10 cellular contexts compared by ENCODE assay signal in the genomic region with DNA sequence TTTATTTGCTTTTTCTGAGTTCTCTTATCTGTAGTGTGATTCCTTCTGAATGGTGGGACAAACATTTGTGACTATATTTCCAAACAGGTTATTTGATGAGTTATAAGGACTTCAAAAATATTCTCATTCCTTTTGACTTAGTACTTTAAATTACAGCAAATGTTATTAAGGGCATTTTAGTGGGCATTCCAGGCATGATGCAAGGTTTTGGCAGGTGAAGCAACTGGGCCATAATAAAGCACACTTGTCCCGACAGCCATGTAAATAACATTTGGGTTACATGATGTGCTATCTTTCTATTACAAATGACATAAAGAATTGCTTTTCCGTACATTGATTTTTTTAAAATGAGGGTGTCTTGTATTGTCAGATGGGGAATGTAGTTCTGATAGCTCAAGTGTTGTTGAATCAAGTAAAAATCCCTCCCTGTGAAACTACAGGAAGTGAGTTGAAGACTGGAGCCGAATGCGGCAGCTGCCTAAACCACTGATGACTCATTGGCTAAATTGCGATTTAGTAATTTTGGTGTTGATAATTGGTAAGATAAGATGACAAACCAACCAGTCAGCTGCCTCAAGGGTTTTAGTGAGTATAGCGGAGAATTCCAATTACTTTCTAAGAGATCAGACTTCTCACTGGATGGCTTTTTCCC.
DNase-seq lines count a peak whose midpoint lies in the region; ATAC-seq and TF ChIP-seq lines count a peak whose summit lies in the region.
"Had no signal": no experiment of that assay in that cellular context is flagged by ENCODE, and none has a peak within 500 bp of the region (broad histone marks: within the 10 kb centered on the region; RNA-seq: fewer than 3 reads in every experiment).

No MANE protein-coding gene starts in this region.

- TF ChIP-seq POLR2A in body of pancreas (IDR thresholded peaks at IDR 0.05), result no peak

- in situ Hi-C loops in mammary epithelial cell (cut with MboI; ENCODE audit: low sequenced_read_pairs in 2 of 2), result no loop called here

- TSS peak; percentile 61 for BruUV-seq in mammary epithelial cell (replicated peaks; lab: Mats Ljungman, UMichigan)

- no peaks in the 10 kb centered on the region for H3K36me3 Mint-ChIP-seq in activated CD4-positive, alpha-beta memory T cell treated with anti-CD3 and anti-CD28 coated beads, Interleukin-2, amount 10 ng/mL, durations not matched to agents 7 days and 5 days (ENCODE audit: low read depth)
- H3K36me3 Mint-ChIP-seq in activated CD4-positive, alpha-beta memory T cell treated with anti-CD3 and anti-CD28 coated beads for 36 hours, result no peaks in the 10 kb centered on the region
- no peaks in the 10 kb centered on the region for H3K36me3 Mint-ChIP-seq in stimulated activated effector memory CD8-positive, alpha-beta T cell treated with anti-CD3 and anti-CD28 coated beads, Interleukin-12 subunit alpha, Interleukin-12 subunit beta, amount 100 ng/mL, for 72 hours

- H3K27ac ChIP-seq in mammary epithelial cell (ENCODE audit: insufficient read depth, low read depth, low read length) (peak overlapping the region; percentile 38), body of pancreas (no peak overlapping the region)

- CTCF ChIA-PET in activated CD4-positive, alpha-beta memory T cell treated with anti-CD3 and anti-CD28 coated beads, Interleukin-2, amount 10 ng/mL, durations not matched to agents 7 days and 5 days (lab: Charles Lee), result interaction anchor here (0.7 kb wide), 1 partner anchor 523 kb away, joined by 3 read pairs; no protein-coding TSS in a partner anchor
- CTCF ChIA-PET in activated CD4-positive, alpha-beta memory T cell treated with anti-CD3 and anti-CD28 coated beads for 36 hours (lab: Charles Lee), result interaction anchor here (0.6 kb wide), 1 partner anchor 748 kb away, joined by 3 read pairs; no protein-coding TSS in a partner anchor
- CTCF ChIA-PET in mammary epithelial cell (lab: Charles Lee; ENCODE audit: low non-redundant PET), result no interaction called here

- peaks cover 24% of the 10 kb centered on the region for H3K4me1 ChIP-seq in mammary epithelial cell (ENCODE audit: insufficient read depth, low read length)
- H3K4me1 ChIP-seq in body of pancreas, result no peaks in the 10 kb centered on the region

- ATAC-seq in stimulated activated effector memory CD8-positive, alpha-beta T cell treated with anti-CD3 and anti-CD28 coated beads, Interleukin-12 subunit alpha, Interleukin-12 subunit beta, amount 100 ng/mL, for 72 hours, result peak; percentile 44
- ATAC-seq in stimulated activated naive CD8-positive, alpha-beta T cell treated with anti-CD3 and anti-CD28 coated beads, Interleukin-15, amount 100 ng/mL, for 72 hours, result no peak
- no peak for ATAC-seq in body of pancreas

- TF ChIP-seq CTCF in mammary epithelial cell (conservative IDR thresholded peaks at IDR 0.05 in 1 of 2, IDR thresholded peaks at IDR 0.05 in 1 of 2; ENCODE audit: extremely low read depth in 1 of 2, insufficient read depth in 1 of 2, low read depth in 1 of 2, low read length in 2 of 2), result no peak
- TF ChIP-seq CTCF in body of pancreas (IDR thresholded peaks at IDR 0.05), result no peak

- WGBS in mammary epithelial cell (ENCODE audit: low coverage, missing lambda C conversion rate), result 4% methylated on average over 4 of the region's 6 CpGs
- WGBS in body of pancreas, 2 donors, result 54 to 61% methylated on average over 6 of the region's 6 CpGs

- H3K27me3 ChIP-seq in mammary epithelial cell (ENCODE audit: insufficient read depth, low read length) (peaks cover 3% of the 10 kb centered on the region), body of pancreas (no peaks in the 10 kb centered on the region)

- POLR2A ChIA-PET in activated CD4-positive, alpha-beta memory T cell treated with anti-CD3 and anti-CD28 coated beads, Interleukin-2, amount 10 ng/mL, durations not matched to agents 7 days and 5 days (lab: Charles Lee), result no interaction called here
- POLR2A ChIA-PET in activated CD4-positive, alpha-beta memory T cell treated with anti-CD3 and anti-CD28 coated beads for 36 hours (lab: Charles Lee), result no interaction called here

- dilution Hi-C loops in mammary epithelial cell (cut with HindIII; ENCODE audit: low sequenced_read_pairs), result no loop called here

- no peaks in the 10 kb centered on the region for H4K20me1 ChIP-seq in mammary epithelial cell (ENCODE audit: insufficient read depth, low read length)

- peak overlapping the region; percentile 55 for H3K4me2 ChIP-seq in mammary epithelial cell (ENCODE audit: insufficient read depth, low read depth, low read length)

- H3K9ac ChIP-seq in mammary epithelial cell (ENCODE audit: insufficient read depth, low read length), result no peak overlapping the region

- H3K4me1 Mint-ChIP-seq in activated CD4-positive, alpha-beta memory T cell treated with anti-CD3 and anti-CD28 coated beads, Interleukin-2, amount 10 ng/mL, durations not matched to agents 7 days and 5 days, result peaks cover 11% of the 10 kb centered on the region
- H3K4me1 Mint-ChIP-seq in activated CD4-positive, alpha-beta memory T cell treated with anti-CD3 and anti-CD28 coated beads for 36 hours (ENCODE audit: low read depth), result peaks cover 6% of the 10 kb centered on the region
- H3K4me1 Mint-ChIP-seq in stimulated activated effector memory CD8-positive, alpha-beta T cell treated with anti-CD3 and anti-CD28 coated beads, Interleukin-12 subunit alpha, Interleukin-12 subunit beta, amount 100 ng/mL, for 72 hours, result peaks cover 7% of the 10 kb centered on the region
- no peaks in the 10 kb centered on the region for H3K4me1 Mint-ChIP-seq in stimulated activated naive CD8-positive, alpha-beta T cell treated with anti-CD3 and anti-CD28 coated beads, Interleukin-15, amount 100 ng/mL, for 72 hours

- H2AFZ ChIP-seq in mammary epithelial cell (ENCODE audit: low read depth, low read length), result no peak overlapping the region

- no peaks in the 10 kb centered on the region for H3K9me3 Mint-ChIP-seq in activated CD4-positive, alpha-beta memory T cell treated with anti-CD3 and anti-CD28 coated beads, Interleukin-2, amount 10 ng/mL, durations not matched to agents 7 days and 5 days
- no peaks in the 10 kb centered on the region for H3K9me3 Mint-ChIP-seq in activated CD4-positive, alpha-beta memory T cell treated with anti-CD3 and anti-CD28 coated beads for 36 hours
- no peaks in the 10 kb centered on the region for H3K9me3 Mint-ChIP-seq in stimulated activated effector memory CD8-positive, alpha-beta T cell treated with anti-CD3 and anti-CD28 coated beads, Interleukin-12 subunit alpha, Interleukin-12 subunit beta, amount 100 ng/mL, for 72 hours
- H3K9me3 Mint-ChIP-seq in stimulated activated naive CD8-positive, alpha-beta T cell treated with anti-CD3 and anti-CD28 coated beads, Interleukin-15, amount 100 ng/mL, for 72 hours, result no peaks in the 10 kb centered on the region

- no peak overlapping the region for H3K4me3 Mint-ChIP-seq in activated CD4-positive, alpha-beta memory T cell treated with anti-CD3 and anti-CD28 coated beads, Interleukin-2, amount 10 ng/mL, durations not matched to agents 7 days and 5 days
- H3K4me3 Mint-ChIP-seq in activated CD4-positive, alpha-beta memory T cell treated with anti-CD3 and anti-CD28 coated beads for 36 hours, result no peak overlapping the region
- H3K4me3 Mint-ChIP-seq in stimulated activated effector memory CD8-positive, alpha-beta T cell treated with anti-CD3 and anti-CD28 coated beads, Interleukin-12 subunit alpha, Interleukin-12 subunit beta, amount 100 ng/mL, for 72 hours, result no peak overlapping the region
- H3K4me3 Mint-ChIP-seq in stimulated activated naive CD8-positive, alpha-beta T cell treated with anti-CD3 and anti-CD28 coated beads, Interleukin-15, amount 100 ng/mL, for 72 hours, result no peak overlapping the region

- H3K9me3 ChIP-seq in mammary epithelial cell (replicated peaks; ENCODE audit: insufficient read depth, low read length) (no peaks in the 10 kb centered on the region), body of pancreas (no peaks in the 10 kb centered on the region)

- H3K27me3 Mint-ChIP-seq in activated CD4-positive, alpha-beta memory T cell treated with anti-CD3 and anti-CD28 coated beads, Interleukin-2, amount 10 ng/mL, durations not matched to agents 7 days and 5 days, result peaks cover 25% of the 10 kb centered on the region
- H3K27me3 Mint-ChIP-seq in activated CD4-positive, alpha-beta memory T cell treated with anti-CD3 and anti-CD28 coated beads for 36 hours, result peaks cover 16% of the 10 kb centered on the region
- peaks cover 40% of the 10 kb centered on the region for H3K27me3 Mint-ChIP-seq in stimulated activated naive CD8-positive, alpha-beta T cell treated with anti-CD3 and anti-CD28 coated beads, Interleukin-15, amount 100 ng/mL, for 72 hours

- no peaks in the 10 kb centered on the region for H3K79me2 ChIP-seq in mammary epithelial cell (ENCODE audit: insufficient read depth, low read length)

- intact Hi-C loops in activated CD4-positive, alpha-beta memory T cell treated with anti-CD3 and anti-CD28 coated beads for 36 hours (cut with micrococcal nuclease), result no loop called here
- intact Hi-C loops in mammary epithelial cell (cut with micrococcal nuclease), result no loop called here
- intact Hi-C loops in body of pancreas (cut with DNase I), result no loop called here

- no peak overlapping the region for H3K27ac Mint-ChIP-seq in activated CD4-positive, alpha-beta memory T cell treated with anti-CD3 and anti-CD28 coated beads, Interleukin-2, amount 10 ng/mL, durations not matched to agents 7 days and 5 days
- no peak overlapping the region for H3K27ac Mint-ChIP-seq in activated CD4-positive, alpha-beta memory T cell treated with anti-CD3 and anti-CD28 coated beads for 36 hours
- no peak overlapping the region for H3K27ac Mint-ChIP-seq in stimulated activated effector memory CD8-positive, alpha-beta T cell treated with anti-CD3 and anti-CD28 coated beads, Interleukin-12 subunit alpha, Interleukin-12 subunit beta, amount 100 ng/mL, for 72 hours
- H3K27ac Mint-ChIP-seq in stimulated activated naive CD8-positive, alpha-beta T cell treated with anti-CD3 and anti-CD28 coated beads, Interleukin-15, amount 100 ng/mL, for 72 hours, result no peak overlapping the region

- H3K4me3 ChIP-seq in mammary epithelial cell (replicated peaks in 1 of 3; ENCODE audit: insufficient read depth in 1 of 3, low read depth in 2 of 3, low read length in 3 of 3) (no peak overlapping the region), body of pancreas (no peak overlapping the region)

- no peaks in the 10 kb centered on the region for H3K36me3 ChIP-seq in mammary epithelial cell (ENCODE audit: insufficient read depth, low read length)
- H3K36me3 ChIP-seq in body of pancreas (replicated peaks in 1 of 2; ENCODE audit: insufficient read depth in 1 of 2, low read depth in 2 of 2), result no peaks in the 10 kb centered on the region

- DNase-seq in activated CD4-positive, alpha-beta memory T cell treated with anti-CD3 and anti-CD28 coated beads, Interleukin-2, amount 10 ng/mL, durations not matched to agents 7 days and 5 days, result peak; percentile 20
- DNase-seq in activated CD4-positive, alpha-beta memory T cell treated with anti-CD3 and anti-CD28 coated beads for 36 hours, result no peak
- DNase-seq in NCI-H510A (lab: John Stamatoyannopoulos, UW) (peak; percentile 5), mammary epithelial cell (peak; percentile 94), body of pancreas (no peak)
- DNase-seq in stimulated activated effector memory CD8-positive, alpha-beta T cell treated with anti-CD3 and anti-CD28 coated beads, Interleukin-12 subunit alpha, Interleukin-12 subunit beta, amount 100 ng/mL, for 72 hours (ENCODE audit: low spot score in 2 of 2), result no peak
- DNase-seq in stimulated activated naive CD8-positive, alpha-beta T cell treated with anti-CD3 and anti-CD28 coated beads, Interleukin-15, amount 100 ng/mL, for 72 hours, result no peak
- no peak for DNase-seq in effector CD8-positive, alpha-beta T cell (lab: John Stamatoyannopoulos, UW)
- DNase-seq: anterior cingulate cortex, NCI-H446 treated with DMSO at 0.1 percent for 48 hours had no signal

Comparison
In these comparisons a context has a peak if more than half of its experiments do, and no peak if none do; other contexts are left out.
1. DNase-seq: peak in activated CD4-positive, alpha-beta memory T cell treated with anti-CD3 and anti-CD28 coated beads, Interleukin-2, amount 10 ng/mL, durations not matched to agents 7 days and 5 days (single experiment), NCI-H510A (single experiment) and mammary epithelial cell (single experiment); none in activated CD4-positive, alpha-beta memory T cell treated with anti-CD3 and anti-CD28 coated beads for 36 hours (single experiment), stimulated activated effector memory CD8-positive, alpha-beta T cell treated with anti-CD3 and anti-CD28 coated beads, Interleukin-12 subunit alpha, Interleukin-12 subunit beta, amount 100 ng/mL, for 72 hours (0 of 2), stimulated activated naive CD8-positive, alpha-beta T cell treated with anti-CD3 and anti-CD28 coated beads, Interleukin-15, amount 100 ng/mL, for 72 hours (0 of 2), body of pancreas (0 of 4) and effector CD8-positive, alpha-beta T cell (single experiment).